Comparison of ENCODE assay signal across 28 cellular contexts in the genomic region with DNA sequence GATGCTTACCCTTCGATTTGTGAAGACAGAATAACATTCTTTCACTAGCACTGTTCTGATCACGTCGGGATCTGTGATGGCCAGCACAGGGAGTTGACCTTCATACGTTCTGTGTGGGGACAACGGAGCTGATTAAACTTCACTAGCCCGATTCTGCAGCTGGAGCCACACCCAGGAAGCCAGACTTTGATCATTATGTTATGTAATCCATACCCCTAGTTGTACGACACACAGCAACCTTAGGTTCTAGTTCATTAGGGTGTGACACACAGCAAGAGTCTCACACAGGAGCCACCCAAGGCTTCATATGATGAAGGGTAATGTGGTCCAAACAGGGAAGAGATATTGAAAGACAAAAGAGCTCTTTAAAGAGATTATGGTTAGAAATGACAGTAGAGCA. TPM values are rescaled to one million over a fixed set of nuclear protein-coding genes. Genes with fewer than 3 reads are reported as not detected.
"Had no signal": no experiment of that assay in that cellular context is flagged by ENCODE, and none has a peak within 500 bp of the region (broad histone marks: within the 10 kb centered on the region; RNA-seq: fewer than 3 reads in every experiment).

No MANE protein-coding gene starts in this region.

- H3K27ac ChIP-seq: coronary artery, esophagus muscularis mucosa, foreskin keratinocyte, gastroesophageal sphincter, heart left ventricle, hepatocyte, left ventricle myocardium inferior, lower lobe of right lung, neural progenitor cell, parathyroid adenoma, thoracic aorta, tibial nerve, upper lobe of left lung had no signal

- H3K4me1 Mint-ChIP-seq: nephron, neural progenitor cell had no signal

- H3K36me3 Mint-ChIP-seq: neural progenitor cell had no signal

- H3K36me3 ChIP-seq: esophagus muscularis mucosa, left ventricle myocardium inferior, neural progenitor cell, thoracic aorta had no signal

- H3K27ac Mint-ChIP-seq: memory B cell; naive B cell; nephron; neural progenitor cell; progenitor cell of endocrine pancreas; stimulated activated memory B cell treated with anti-CD40 and anti-IgM and Interleukin-4, amounts not matched to agents 10 μg/mL and 1 μg/mL and 100 μg/mL, for 72 hours had no signal

- H3K9me3 ChIP-seq: esophagus muscularis mucosa, gastroesophageal sphincter, heart left ventricle, left ventricle myocardium inferior, lower lobe of right lung, thoracic aorta, tibial nerve, upper lobe of left lung had no signal

- H3K4me3 ChIP-seq: coronary artery, esophagus muscularis mucosa, gastroesophageal sphincter, heart left ventricle, hepatocyte, left ventricle myocardium inferior, lower lobe of right lung, neural progenitor cell, thoracic aorta, tibial nerve, upper lobe of left lung had no signal

- DNase-seq: dermis blood vessel endothelial cell; effector memory CD4-positive, alpha-beta T cell; foreskin keratinocyte; heart left ventricle; kidney; left ventricle myocardium inferior; lower lobe of right lung; naive B cell; stimulated activated CD4-positive, alpha-beta T cell treated with anti-CD3 and anti-CD28 coated beads, Interleukin-2, amount 100 ng/mL, for 24 hours; stimulated activated CD4-positive, alpha-beta T cell treated with anti-CD3 and anti-CD28 coated beads, Interleukin-4, amount 100 ng/mL, for 24 hours; stimulated activated naive CD8-positive, alpha-beta T cell treated with anti-CD3 and anti-CD28 coated beads, Interleukin-15, Interleukin-2, amounts not matched to agents 100 U/mL and 50 U/mL, for 24 hours; substantia nigra; upper lobe of left lung had no signal

- H3K27me3 Mint-ChIP-seq: progenitor cell of endocrine pancreas; stimulated activated memory B cell treated with anti-CD40 and anti-IgM and Interleukin-4, amounts not matched to agents 10 μg/mL and 1 μg/mL and 100 μg/mL, for 72 hours had no signal

- ATAC-seq: foreskin keratinocyte; gastroesophageal sphincter; heart left ventricle; lower lobe of right lung; sciatic nerve; stimulated activated memory B cell treated with anti-CD40 and anti-IgM and Interleukin-4, amounts not matched to agents 10 μg/mL and 1 μg/mL and 100 μg/mL, for 72 hours; stimulated activated naive CD8-positive, alpha-beta T cell treated with anti-CD3 and anti-CD28 coated beads, Interleukin-15, Interleukin-2, amounts not matched to agents 100 U/mL and 50 U/mL, for 24 hours had no signal

- H3K4me3 Mint-ChIP-seq: memory B cell; naive B cell; nephron; neural progenitor cell; stimulated activated memory B cell treated with anti-CD40 and anti-IgM and Interleukin-4, amounts not matched to agents 10 μg/mL and 1 μg/mL and 100 μg/mL, for 72 hours had no signal

- H3K4me1 ChIP-seq: esophagus muscularis mucosa, foreskin keratinocyte, gastroesophageal sphincter, heart left ventricle, left ventricle myocardium inferior, lower lobe of right lung, neural progenitor cell, parathyroid adenoma, tibial nerve, upper lobe of left lung had no signal

- FAIRE-seq: endothelial cell of umbilical vein, kidney, urothelium cell line had no signal

- H3K9me3 Mint-ChIP-seq: memory B cell; nephron; neural progenitor cell; stimulated activated memory B cell treated with anti-CD40 and anti-IgM and Interleukin-4, amounts not matched to agents 10 μg/mL and 1 μg/mL and 100 μg/mL, for 72 hours had no signal

- H3K27me3 ChIP-seq: esophagus muscularis mucosa, foreskin keratinocyte, gastroesophageal sphincter, heart left ventricle, hepatocyte, neural progenitor cell, tibial nerve, upper lobe of left lung had no signal

RNA-seq across cellular contexts. Expression of gene CYP3A5, which starts 7.2 kb away (rescaled TPM):
- total RNA-seq: dermis blood vessel endothelial cell, endothelial cell of umbilical vein, left ventricle myocardium inferior had no signal
- polyA plus RNA-seq: endothelial cell of umbilical vein had no signal
